In the genomic region with DNA sequence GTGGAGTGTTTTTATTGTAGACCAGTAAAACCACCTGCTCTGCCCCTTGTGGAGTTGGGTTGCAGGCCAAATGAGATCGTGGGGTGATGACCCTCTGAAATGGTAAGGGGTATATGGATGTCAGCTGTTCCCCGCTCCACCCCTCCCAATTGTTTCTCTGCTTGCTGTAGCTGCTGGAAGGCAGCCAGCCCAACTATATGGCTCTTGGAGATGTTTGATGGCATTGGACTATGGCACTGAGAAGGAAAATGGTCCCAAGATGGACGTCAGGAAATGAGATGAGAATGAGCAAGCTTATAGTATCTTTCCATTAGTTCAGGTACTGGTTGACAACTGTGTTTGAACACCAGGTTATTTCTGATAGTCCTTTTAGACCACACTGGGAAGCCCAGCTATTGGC, we compare ENCODE assay signal across 18 cellular contexts.
DNase-seq lines count a peak whose midpoint lies in the region; ATAC-seq and TF ChIP-seq lines count a peak whose summit lies in the region.
"Had no signal": no experiment of that assay in that cellular context is flagged by ENCODE, and none has a peak within 500 bp of the region (broad histone marks: within the 10 kb centered on the region; RNA-seq: fewer than 3 reads in every experiment).

No MANE protein-coding gene starts in this region.

- no TSS peak for BruUV-seq in IMR-90 (replicated peaks; lab: Mats Ljungman, UMichigan)

- no peak overlapping the region for H3K4me3 ChIP-seq in IMR-90 (ENCODE audit: insufficient read depth, low read depth, low read length)
- H3K4me3 ChIP-seq: MG63 had no signal

- H3K27me3 Mint-ChIP-seq in activated naive CD8-positive, alpha-beta T cell treated with anti-CD3 and anti-CD28 coated beads, Interleukin-2, amount 10 ng/mL, durations not matched to agents 7 days and 5 days, result no peaks in the 10 kb centered on the region
- no peaks in the 10 kb centered on the region for H3K27me3 Mint-ChIP-seq in activated naive CD8-positive, alpha-beta T cell treated with anti-CD3 and anti-CD28 coated beads, Interleukin-2, amount 50 U/mL, for 24 hours
- no peaks in the 10 kb centered on the region for H3K27me3 Mint-ChIP-seq in effector memory CD8-positive, alpha-beta T cell

- H3K79me1 ChIP-seq in IMR-90 (ENCODE audit: low read depth in 1 of 2, low read length in 2 of 2), result no peaks in the 10 kb centered on the region

- H3K4me1 Mint-ChIP-seq in activated naive CD8-positive, alpha-beta T cell treated with anti-CD3 and anti-CD28 coated beads, Interleukin-2, amount 10 ng/mL, durations not matched to agents 7 days and 5 days, result peaks cover 30% of the 10 kb centered on the region
- H3K4me1 Mint-ChIP-seq in activated naive CD8-positive, alpha-beta T cell treated with anti-CD3 and anti-CD28 coated beads, Interleukin-2, amount 50 U/mL, for 24 hours, result peaks cover 42% of the 10 kb centered on the region
- H3K4me1 Mint-ChIP-seq in effector memory CD8-positive, alpha-beta T cell (ENCODE audit: low read depth in 2 of 2), result peaks cover 41 to 46% of the 10 kb centered on the region in 2 donors

- TF ChIP-seq CTCF in IMR-90 (conservative IDR thresholded peaks at IDR 0.05; ENCODE audit: low read depth, low read length), result no peak
- TF ChIP-seq CTCF in RWPE1 (conservative IDR thresholded peaks at IDR 0.05; ENCODE audit: low read depth), result no peak

- peaks cover 1% of the 10 kb centered on the region; the same call in 1 of the 2 replicates for H3K27me3 ChIP-seq in IMR-90 (ENCODE audit: control insufficient read depth, insufficient read depth, low read length)
- H3K27me3 ChIP-seq: MG63 had no signal

- H4K91ac ChIP-seq in IMR-90 (ENCODE audit: insufficient read depth, low read depth, low read length), result no peak overlapping the region

- H3K9ac ChIP-seq in IMR-90 (ENCODE audit: low read depth, low read length), result no peak overlapping the region

- no peak for TF ChIP-seq POLR2A in IMR-90 (IDR thresholded peaks at IDR 0.05; ENCODE audit: low read depth, low read length)

- no peak overlapping the region for H4K8ac ChIP-seq in IMR-90 (ENCODE audit: low read depth in 2 of 2, low read length in 2 of 2)

- H3K36me3 Mint-ChIP-seq in activated naive CD8-positive, alpha-beta T cell treated with anti-CD3 and anti-CD28 coated beads, Interleukin-2, amount 10 ng/mL, durations not matched to agents 7 days and 5 days, result peaks cover 42% of the 10 kb centered on the region
- H3K36me3 Mint-ChIP-seq in activated naive CD8-positive, alpha-beta T cell treated with anti-CD3 and anti-CD28 coated beads, Interleukin-2, amount 50 U/mL, for 24 hours (ENCODE audit: low read depth), result peaks cover 42% of the 10 kb centered on the region
- peaks cover 59% of the 10 kb centered on the region for H3K36me3 Mint-ChIP-seq in effector memory CD8-positive, alpha-beta T cell (ENCODE audit: insufficient read depth)

- no peaks in the 10 kb centered on the region for H4K20me1 ChIP-seq in IMR-90 (ENCODE audit: insufficient read depth, low read length)

- H3K4ac ChIP-seq in IMR-90 (ENCODE audit: low read depth, low read length), result no peak overlapping the region

- no peaks in the 10 kb centered on the region for H3K9me1 ChIP-seq in IMR-90 (ENCODE audit: insufficient read depth, low read length)

- H3K56ac ChIP-seq in IMR-90 (ENCODE audit: extremely low read depth, insufficient read depth, low read length), result no peak overlapping the region

- in situ Hi-C loops in IMR-90 (cut with MboI; ENCODE audit: low sequenced_read_pairs), result no loop called here

- H3K9me3 Mint-ChIP-seq in activated naive CD8-positive, alpha-beta T cell treated with anti-CD3 and anti-CD28 coated beads, Interleukin-2, amount 10 ng/mL, durations not matched to agents 7 days and 5 days, result no peaks in the 10 kb centered on the region
- H3K9me3 Mint-ChIP-seq in activated naive CD8-positive, alpha-beta T cell treated with anti-CD3 and anti-CD28 coated beads, Interleukin-2, amount 50 U/mL, for 24 hours, result no peaks in the 10 kb centered on the region
- H3K9me3 Mint-ChIP-seq in effector memory CD8-positive, alpha-beta T cell, result no peaks in the 10 kb centered on the region

- H2AK9ac ChIP-seq in IMR-90 (replicated peaks; ENCODE audit: low read depth, low read length, poor library complexity), result no peak overlapping the region

- no peak overlapping the region for H2AK5ac ChIP-seq in IMR-90 (ENCODE audit: low read depth, low read length)

- H4K5ac ChIP-seq in IMR-90 (ENCODE audit: low read depth, low read length), result no peak overlapping the region

- H3K4me1 ChIP-seq in IMR-90 (ENCODE audit: control insufficient read depth, insufficient read depth, low read length), result no peaks in the 10 kb centered on the region; the same call in 1 of the 2 replicates

- POLR2A ChIA-PET in activated naive CD8-positive, alpha-beta T cell treated with anti-CD3 and anti-CD28 coated beads, Interleukin-2, amount 10 ng/mL, durations not matched to agents 7 days and 5 days (lab: Charles Lee), result no interaction called here
- POLR2A ChIA-PET in IMR-90 (lab: Charles Lee; ENCODE audit: unreplicated experiment) (interaction anchor here (0.6 kb wide), 1 partner anchor 13 kb away, joined by 5 read pairs; no protein-coding TSS in a partner anchor), RWPE1 (lab: Yijun Ruan, JAX; ENCODE audit: low non-redundant PET) (no interaction called here)

- TF ChIP-seq RAD21 in IMR-90 (IDR thresholded peaks at IDR 0.05; ENCODE audit: low read length), result no peak

- no peaks in the 10 kb centered on the region for H3K36me3 ChIP-seq in IMR-90 (ENCODE audit: control insufficient read depth, insufficient read depth, low read length)
- H3K36me3 ChIP-seq: MG63 had no signal

- H3K23ac ChIP-seq in IMR-90 (ENCODE audit: low read depth, low read length), result no peak overlapping the region

- no peak overlapping the region for H2BK15ac ChIP-seq in IMR-90 (ENCODE audit: low read depth, low read length)

- no peak overlapping the region for H2BK5ac ChIP-seq in IMR-90 (ENCODE audit: low read depth, low read length, poor library complexity, severe bottlenecking)

- no peak overlapping the region for H2BK120ac ChIP-seq in IMR-90 (ENCODE audit: low read depth, low read length)

- H3K4me3 Mint-ChIP-seq in activated naive CD8-positive, alpha-beta T cell treated with anti-CD3 and anti-CD28 coated beads, Interleukin-2, amount 10 ng/mL, durations not matched to agents 7 days and 5 days, result no peak overlapping the region
- H3K4me3 Mint-ChIP-seq in activated naive CD8-positive, alpha-beta T cell treated with anti-CD3 and anti-CD28 coated beads, Interleukin-2, amount 50 U/mL, for 24 hours, result no peak overlapping the region
- H3K4me3 Mint-ChIP-seq in effector memory CD8-positive, alpha-beta T cell, result peak overlapping the region in 1 of 2 donors; percentile 25
- H3K4me3 Mint-ChIP-seq: CD14-positive monocyte had no signal

- H2AFZ ChIP-seq in IMR-90 (replicated peaks; ENCODE audit: low read length, poor library complexity), result peak overlapping the region; percentile 17

- peak overlapping the region; percentile 6 for H3K27ac Mint-ChIP-seq in activated naive CD8-positive, alpha-beta T cell treated with anti-CD3 and anti-CD28 coated beads, Interleukin-2, amount 10 ng/mL, durations not matched to agents 7 days and 5 days
- no peak overlapping the region for H3K27ac Mint-ChIP-seq in activated naive CD8-positive, alpha-beta T cell treated with anti-CD3 and anti-CD28 coated beads, Interleukin-2, amount 50 U/mL, for 24 hours
- peak overlapping the region; percentile 16 to 84 for H3K27ac Mint-ChIP-seq in effector memory CD8-positive, alpha-beta T cell

- intact Hi-C loops in IMR-90 (cut with micrococcal nuclease), result no loop called here

- H3K14ac ChIP-seq in IMR-90 (replicated peaks; ENCODE audit: low read depth, low read length), result no peak overlapping the region

- dilution Hi-C loops in IMR-90 (cut with HindIII; ENCODE audit: low sequenced_read_pairs, unreplicated experiment), result no loop called here

- no peak for DNase-seq in activated naive CD8-positive, alpha-beta T cell treated with anti-CD3 and anti-CD28 coated beads, Interleukin-2, amount 10 ng/mL, durations not matched to agents 7 days and 5 days
- no peak for DNase-seq in activated naive CD8-positive, alpha-beta T cell treated with anti-CD3 and anti-CD28 coated beads, Interleukin-2, amount 50 U/mL, for 24 hours
- DNase-seq in IMR-90, result no peak
- DNase-seq in effector memory CD8-positive, alpha-beta T cell, result no peak
- no peak for DNase-seq in RWPE1 (ENCODE audit: low spot score)
- no peak for DNase-seq in NCI-H226
- DNase-seq: ACHN, AML-193, EL, MG63, NCI-H1105 treated with DMSO at 0.1 percent for 48 hours, NCI-H1694 treated with DMSO at 0.1 percent for 48 hours, NCI-H2107, NCI-H2227 treated with DMSO at 0.1 percent for 48 hours, NCI-H524 treated with DMSO at 0.1 percent for 48 hours, PC-3 had no signal

- H2BK20ac ChIP-seq in IMR-90 (ENCODE audit: low read depth, low read length), result no peak overlapping the region

- H3K9me3 ChIP-seq in IMR-90 (ENCODE audit: control insufficient read depth, insufficient read depth, low read length), result no peaks in the 10 kb centered on the region
- H3K9me3 ChIP-seq: MG63 had no signal

- CTCF ChIA-PET in IMR-90 (lab: Yijun Ruan, JAX), result no interaction called here
- CTCF ChIA-PET in RWPE1 (lab: Yijun Ruan, JAX), result interaction anchor here (0.6 to 1.1 kb wide), 2 partner anchors 228 to 246 kb away, joined by 4 to 5 read pairs; no protein-coding TSS in a partner anchor

- no peak overlapping the region for H3K27ac ChIP-seq in IMR-90 (ENCODE audit: insufficient read depth, low read length)
- no peak overlapping the region for H3K27ac ChIP-seq in RWPE1

- no peak for ATAC-seq in activated naive CD8-positive, alpha-beta T cell treated with anti-CD3 and anti-CD28 coated beads, Interleukin-2, amount 10 ng/mL, durations not matched to agents 7 days and 5 days (ENCODE audit: low read depth)
- no peak for ATAC-seq in activated naive CD8-positive, alpha-beta T cell treated with anti-CD3 and anti-CD28 coated beads, Interleukin-2, amount 50 U/mL, for 24 hours
- no peak for ATAC-seq in IMR-90 (ENCODE audit: low read depth)
- no peak for ATAC-seq in effector memory CD8-positive, alpha-beta T cell (replicated peaks)
- ATAC-seq in SK-N-SH treated with all-trans-retinoic acid at 6 μM for 48 hours, result no peak
- ATAC-seq: PC-3 had no signal

- H3K18ac ChIP-seq in IMR-90 (ENCODE audit: low read depth, low read length), result no peak overlapping the region

- WGBS in IMR-90 (ENCODE audit: extremely low coverage in 2 of 2, insufficient read length in 1 of 2), 2 experiments, result no CpG with 5 or more reads among the region's 3 CpGs

- H3K4me2 ChIP-seq in IMR-90 (ENCODE audit: low read depth, low read length), result no peak overlapping the region

TF ChIP-seq in IMR-90, 13 proteins besides CTCF, POLR2A, EP300 and RAD21 (continues in another document):
- TF ChIP-seq RCOR1 (IDR thresholded peaks at IDR 0.05; ENCODE audit: insufficient replicate concordance, low read length), result no peak
- TF ChIP-seq SMC3 (IDR thresholded peaks at IDR 0.05; ENCODE audit: low read depth, low read length), result no peak
- TF ChIP-seq FOS (IDR thresholded peaks at IDR 0.05; ENCODE audit: low read depth, low read length), result no peak
- TF ChIP-seq CEBPB (IDR thresholded peaks at IDR 0.05; ENCODE audit: low read depth, low read length), result no peak

TF ChIP-seq in SK-N-SH treated with all-trans-retinoic acid at 6 μM for 48 hours, 23 proteins besides CTCF, POLR2A, EP300 and RAD21 (continues in another document):
- TF ChIP-seq OSR1 (CRISPR knock-in tag; IDR thresholded peaks at IDR 0.05) (no peak), RARB (CRISPR knock-in tag; IDR thresholded peaks at IDR 0.05) (no peak), ARNTL (CRISPR knock-in tag; IDR thresholded peaks at IDR 0.05; ENCODE audit: borderline replicate concordance, low read depth) (no peak), ZFP3 (CRISPR knock-in tag; IDR thresholded peaks at IDR 0.05) (no peak)
